8 cellular contexts compared by ENCODE assay signal in the genomic region with DNA sequence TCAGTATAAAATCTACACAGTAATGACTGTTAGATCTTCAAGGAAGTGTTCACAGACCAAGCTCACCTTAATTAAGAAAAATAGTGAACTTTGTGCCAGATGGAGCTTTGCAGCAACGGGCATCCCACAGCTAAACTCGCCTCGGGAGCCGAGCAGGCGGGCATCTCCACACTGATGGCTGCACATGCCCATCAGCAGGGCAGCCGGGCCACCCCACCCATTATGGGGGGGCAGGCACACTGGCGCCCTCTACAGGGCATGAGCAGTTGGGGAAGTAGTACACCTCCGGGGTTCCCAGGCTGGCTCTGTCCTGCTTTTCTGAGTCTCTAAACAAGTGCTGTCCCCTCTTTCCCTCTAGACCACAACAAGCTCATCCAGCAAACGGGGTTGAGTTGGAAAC. TPM values are rescaled to one million over a fixed set of nuclear protein-coding genes. Genes with fewer than 3 reads are reported as not detected.
DNase-seq lines count a peak whose midpoint lies in the region; ATAC-seq and TF ChIP-seq lines count a peak whose summit lies in the region.

No MANE protein-coding gene starts in this region.

- H3K4me3 Mint-ChIP-seq in activated CD4-positive, alpha-beta T cell treated with anti-CD3 and anti-CD28 coated beads, Interleukin-2, amount 10 ng/mL, durations not matched to agents 7 days and 5 days = no peak overlapping the region
- no peak overlapping the region for H3K4me3 Mint-ChIP-seq in T-helper 2 cell treated with Interferon-gamma antibody and Interleukin-4, amounts not matched to agents 5 μg/mL and 100 μg/mL, for 36 hours

- ATAC-seq in HG03342 (IDR thresholded peaks at IDR 0.05; ENCODE audit: unreplicated experiment) (no peak), HG03095 (IDR thresholded peaks at IDR 0.05; ENCODE audit: unreplicated experiment) (no peak), GM21423 (IDR thresholded peaks at IDR 0.05; ENCODE audit: unreplicated experiment) (no peak)

- no peaks in the 10 kb centered on the region for H3K9me3 ChIP-seq in BE2C

- H3K27ac Mint-ChIP-seq in activated CD4-positive, alpha-beta T cell treated with anti-CD3 and anti-CD28 coated beads, Interleukin-2, amount 10 ng/mL, durations not matched to agents 7 days and 5 days = no peak overlapping the region
- H3K27ac Mint-ChIP-seq in T-helper 2 cell treated with Interferon-gamma antibody and Interleukin-4, amounts not matched to agents 5 μg/mL and 100 μg/mL, for 36 hours = no peak overlapping the region

- DNase-seq in BE2C = no peak
- DNase-seq in H7 = peak; percentile 90
- peak; percentile 27 for DNase-seq in activated CD4-positive, alpha-beta T cell treated with anti-CD3 and anti-CD28 coated beads, Interleukin-2, amount 10 ng/mL, durations not matched to agents 7 days and 5 days
- peak; percentile 12 for DNase-seq in left kidney (ENCODE audit: low read depth, low spot score)
- DNase-seq in T-helper 2 cell treated with Interferon-gamma antibody and Interleukin-4, amounts not matched to agents 5 μg/mL and 100 μg/mL, for 36 hours (ENCODE audit: low spot score) = no peak

- H3K27me3 Mint-ChIP-seq in activated CD4-positive, alpha-beta T cell treated with anti-CD3 and anti-CD28 coated beads, Interleukin-2, amount 10 ng/mL, durations not matched to agents 7 days and 5 days = no peaks in the 10 kb centered on the region
- no peaks in the 10 kb centered on the region for H3K27me3 Mint-ChIP-seq in T-helper 2 cell treated with Interferon-gamma antibody and Interleukin-4, amounts not matched to agents 5 μg/mL and 100 μg/mL, for 36 hours (ENCODE audit: low read depth)

- H3K4me1 Mint-ChIP-seq in activated CD4-positive, alpha-beta T cell treated with anti-CD3 and anti-CD28 coated beads, Interleukin-2, amount 10 ng/mL, durations not matched to agents 7 days and 5 days = no peaks in the 10 kb centered on the region
- no peaks in the 10 kb centered on the region for H3K4me1 Mint-ChIP-seq in T-helper 2 cell treated with Interferon-gamma antibody and Interleukin-4, amounts not matched to agents 5 μg/mL and 100 μg/mL, for 36 hours (ENCODE audit: low read depth)

- TF ChIP-seq CTCF in BE2C (IDR thresholded peaks at IDR 0.05; ENCODE audit: low read depth, low read length) = peak; percentile 55

- POLR2A ChIA-PET in activated CD4-positive, alpha-beta T cell treated with anti-CD3 and anti-CD28 coated beads, Interleukin-2, amount 10 ng/mL, durations not matched to agents 7 days and 5 days (lab: Charles Lee) = interaction anchor here (0.6 kb wide), 1 partner anchor 53 kb away, joined by 3 read pairs; no protein-coding TSS in a partner anchor

- CTCF ChIA-PET in activated CD4-positive, alpha-beta T cell treated with anti-CD3 and anti-CD28 coated beads, Interleukin-2, amount 10 ng/mL, durations not matched to agents 7 days and 5 days (lab: Charles Lee) = interaction anchor here (1.2 to 2.9 kb wide), 6 partner anchors 9 to 793 kb away, joined by 3 to 11 read pairs (median 4); no protein-coding TSS in a partner anchor

- H3K36me3 Mint-ChIP-seq in activated CD4-positive, alpha-beta T cell treated with anti-CD3 and anti-CD28 coated beads, Interleukin-2, amount 10 ng/mL, durations not matched to agents 7 days and 5 days (ENCODE audit: low read depth) = peaks cover 3% of the 10 kb centered on the region
- no peaks in the 10 kb centered on the region for H3K36me3 Mint-ChIP-seq in T-helper 2 cell treated with Interferon-gamma antibody and Interleukin-4, amounts not matched to agents 5 μg/mL and 100 μg/mL, for 36 hours (ENCODE audit: low read depth)

- no peaks in the 10 kb centered on the region for H3K4me1 ChIP-seq in BE2C

- H3K36me3 ChIP-seq in BE2C (peaks cover 2% of the 10 kb centered on the region; the same call in 1 of the 2 replicates), H7 (replicated peaks; ENCODE audit: control insufficient read depth, insufficient read depth, low read length) (peaks cover 27% of the 10 kb centered on the region)

- H3K9me3 Mint-ChIP-seq in activated CD4-positive, alpha-beta T cell treated with anti-CD3 and anti-CD28 coated beads, Interleukin-2, amount 10 ng/mL, durations not matched to agents 7 days and 5 days = no peaks in the 10 kb centered on the region
- H3K9me3 Mint-ChIP-seq in T-helper 2 cell treated with Interferon-gamma antibody and Interleukin-4, amounts not matched to agents 5 μg/mL and 100 μg/mL, for 36 hours = no peaks in the 10 kb centered on the region

- no peaks in the 10 kb centered on the region for H3K27me3 ChIP-seq in BE2C
- H3K27me3 ChIP-seq in H7 (ENCODE audit: control insufficient read depth, insufficient read depth, low read length) = no peaks in the 10 kb centered on the region

- no peak overlapping the region for H3K4me3 ChIP-seq in BE2C (ENCODE audit: low read depth, low read length)
- no peak overlapping the region for H3K4me3 ChIP-seq in H7 (ENCODE audit: insufficient read depth, low read depth, low read length)

RNA-seq across cellular contexts. Expression of gene ANKS6, which starts 21.6 kb away (rescaled TPM):
- polyA plus RNA-seq in BE2C (2012; ENCODE audit: insufficient read depth, insufficient read length, low read depth) = 10.9 TPM
- 51.0 and 55.8 TPM in 2 replicates for total RNA-seq in H7 (2014; rRNA removed; shearing (Covaris generic))
- total RNA-seq in activated CD4-positive, alpha-beta T cell treated with anti-CD3 and anti-CD28 coated beads, Interleukin-2, amount 10 ng/mL, durations not matched to agents 7 days and 5 days = 1 to 10 TPM; 5.6 to 5.9 TPM

RNA-seq across cellular contexts. Expression of gene GALNT12, which starts 32.7 kb away (rescaled TPM):
- polyA plus RNA-seq in BE2C (2012; ENCODE audit: insufficient read depth, insufficient read length, low read depth) = not detected
- 10.6 and 11.4 TPM in 2 replicates for total RNA-seq in H7 (2014; rRNA removed; shearing (Covaris generic))
- total RNA-seq in activated CD4-positive, alpha-beta T cell treated with anti-CD3 and anti-CD28 coated beads, Interleukin-2, amount 10 ng/mL, durations not matched to agents 7 days and 5 days = 10 to 100 TPM in 1 of 2 experiments, 1 to 10 TPM in 1; 9.7 to 10.1 TPM

Comparison
In these comparisons a context has a peak if more than half of its experiments do, and no peak if none do; other contexts are left out.
1. DNase-seq: peak in H7 (single experiment), activated CD4-positive, alpha-beta T cell treated with anti-CD3 and anti-CD28 coated beads, Interleukin-2, amount 10 ng/mL, durations not matched to agents 7 days and 5 days (single experiment) and left kidney (single experiment); none in BE2C (single experiment) and T-helper 2 cell treated with Interferon-gamma antibody and Interleukin-4, amounts not matched to agents 5 μg/mL and 100 μg/mL, for 36 hours (single experiment).